Comparison of ENCODE assay signal across 13 cellular contexts in the genomic region with DNA sequence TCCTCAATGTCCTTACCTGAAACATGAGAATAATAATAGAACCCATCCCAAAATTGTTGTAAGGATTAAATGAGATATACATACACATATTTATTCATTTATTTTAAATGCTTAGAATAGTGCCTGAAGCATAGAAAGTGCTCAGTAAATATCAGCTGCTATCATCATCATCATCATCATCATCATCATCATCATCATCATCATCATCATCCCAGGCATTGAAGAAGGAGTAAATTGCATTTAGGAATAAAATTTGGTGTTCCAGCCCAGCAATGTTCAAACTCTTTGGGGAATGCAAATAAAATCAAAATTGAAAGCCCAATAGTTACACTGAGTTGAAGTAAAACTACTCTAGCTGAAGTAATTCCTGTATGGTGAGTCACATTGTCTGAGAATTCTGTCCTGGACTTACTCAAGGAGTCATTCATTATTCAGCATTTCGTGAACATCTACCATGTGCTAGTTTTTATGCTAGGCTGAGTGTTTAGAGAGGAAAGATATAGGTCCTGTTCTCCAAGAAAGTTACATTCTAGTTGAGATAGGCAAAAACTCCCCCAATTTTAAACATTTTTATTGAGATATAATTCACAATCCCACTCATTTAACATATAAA.
DNase-seq lines count a peak whose midpoint lies in the region; ATAC-seq, FAIRE-seq and TF ChIP-seq lines count a peak whose summit lies in the region.
"Had no signal": no experiment of that assay in that cellular context is flagged by ENCODE, and none has a peak within 500 bp of the region (broad histone marks: within the 10 kb centered on the region; RNA-seq: fewer than 3 reads in every experiment).

No MANE protein-coding gene starts in this region.

- TF ChIP-seq CTCF in MCF 10A (IDR thresholded peaks at IDR 0.05; ENCODE audit: unreplicated experiment) = no peak
- no peak for TF ChIP-seq CTCF in breast epithelium (IDR thresholded peaks at IDR 0.05)
- no peak for TF ChIP-seq CTCF in fibroblast of villous mesenchyme (IDR thresholded peaks at IDR 0.05; ENCODE audit: insufficient read depth, low read depth, low read length)
- no peak for TF ChIP-seq CTCF in GM10266 (IDR thresholded peaks at IDR 0.05; ENCODE audit: control insufficient read depth, insufficient read depth, low read depth, missing control alignments)

- H3K36me3 ChIP-seq in breast epithelium = no peaks in the 10 kb centered on the region

- peak; percentile 58 for FAIRE-seq in urothelium cell line (lab: Jason Lieb, UNC)
- FAIRE-seq: A204.1 had no signal

- intact Hi-C loops in MCF 10A (cut with micrococcal nuclease) (no loop called here), breast epithelium (cut with DNase I; ENCODE audit: low total_unique reads) (no loop called here)

- no peak overlapping the region for H3K4me3 ChIP-seq in breast epithelium
- H3K4me3 ChIP-seq in fibroblast of villous mesenchyme (ENCODE audit: low read depth, low read length) = no peak overlapping the region

- peak; percentile 82 for ATAC-seq in SK-N-SH treated with all-trans-retinoic acid at 6 μM for 48 hours
- ATAC-seq: activated T-helper 17 cell treated with anti-CD3 and anti-CD28 coated beads, Interleukin-2, amount 50 U/mL, for 72 hours had no signal

- CTCF ChIA-PET in MCF 10A (lab: Yijun Ruan, JAX) = no interaction called here

- H3K9me3 Mint-ChIP-seq in MCF 10A (ENCODE audit: unreplicated experiment) = no peaks in the 10 kb centered on the region
- H3K9me3 Mint-ChIP-seq: activated T-helper 17 cell treated with anti-CD3 and anti-CD28 coated beads, Interleukin-2, amount 50 U/mL, for 72 hours had no signal

- H3K4me1 Mint-ChIP-seq in MCF 10A (ENCODE audit: insufficient read depth, unreplicated experiment) = peaks cover 21% of the 10 kb centered on the region
- H3K4me1 Mint-ChIP-seq: activated T-helper 17 cell treated with anti-CD3 and anti-CD28 coated beads, Interleukin-2, amount 50 U/mL, for 72 hours had no signal

- H3K27ac ChIP-seq in breast epithelium = no peak overlapping the region

- peak overlapping the region; percentile 36 for H3K4me3 Mint-ChIP-seq in MCF 10A (ENCODE audit: unreplicated experiment)
- H3K4me3 Mint-ChIP-seq: activated T-helper 17 cell treated with anti-CD3 and anti-CD28 coated beads, Interleukin-2, amount 50 U/mL, for 72 hours had no signal

- no peaks in the 10 kb centered on the region for H3K4me1 ChIP-seq in breast epithelium

- no peaks in the 10 kb centered on the region for H3K36me3 Mint-ChIP-seq in MCF 10A (ENCODE audit: insufficient read depth, unreplicated experiment)

- DNase-seq in MCF 10A (ENCODE audit: unreplicated experiment) (peak; percentile 64), breast epithelium (ENCODE audit: low spot score in 2 of 2) (no peak), fibroblast of villous mesenchyme (ENCODE audit: low read depth) (peak; percentile 82), urothelium cell line (ENCODE audit: low spot score) (peak; percentile 66), hypothalamus (lab: John Stamatoyannopoulos, UW) (no peak), NCI-H82 treated with DMSO at 0.1 percent for 48 hours (lab: John Stamatoyannopoulos, UW; ENCODE audit: unreplicated experiment) (no peak), GM10266 (ENCODE audit: extremely low spot score) (no peak)
- DNase-seq: activated CD4-positive, alpha-beta T cell treated with anti-CD3 and anti-CD28 coated beads for 4 hours; GDM1; GOT3 had no signal

- no peaks in the 10 kb centered on the region for H3K27me3 Mint-ChIP-seq in MCF 10A (ENCODE audit: insufficient read depth, unreplicated experiment)

- POLR2A ChIA-PET in MCF 10A (lab: Yijun Ruan, JAX) = interaction anchor here (1.3 to 1.5 kb wide), 3 partner anchors 12 to 15 kb away, joined by 3 to 4 read pairs (median 3); no protein-coding TSS in a partner anchor

- H3K27me3 ChIP-seq in breast epithelium = no peaks in the 10 kb centered on the region

- H3K9me3 ChIP-seq in breast epithelium = no peaks in the 10 kb centered on the region

- BruUV-seq in MCF 10A (replicated peaks; lab: Mats Ljungman, UMichigan) = no TSS peak

- no peak for TF ChIP-seq POLR2A in breast epithelium (IDR thresholded peaks at IDR 0.05)

- H3K27ac Mint-ChIP-seq in MCF 10A (ENCODE audit: low read depth, unreplicated experiment) = peak overlapping the region; percentile 77
- H3K27ac Mint-ChIP-seq: activated T-helper 17 cell treated with anti-CD3 and anti-CD28 coated beads, Interleukin-2, amount 50 U/mL, for 72 hours had no signal

TF ChIP-seq in SK-N-SH treated with all-trans-retinoic acid at 6 μM for 48 hours, 23 proteins besides CTCF, POLR2A, EP300 and RAD21:
- TF ChIP-seq ISL1 (CRISPR knock-in tag; IDR thresholded peaks at IDR 0.05) = peak; percentile 34; the same call in 1 of the 2 replicates
- TF ChIP-seq ZFP30 (CRISPR knock-in tag; IDR thresholded peaks at IDR 0.05) = no peak
- no peak for TF ChIP-seq ZC3H10 (CRISPR knock-in tag; IDR thresholded peaks at IDR 0.05)
- no peak for TF ChIP-seq ARNTL (CRISPR knock-in tag; IDR thresholded peaks at IDR 0.05; ENCODE audit: borderline replicate concordance, low read depth)

Comparison
In these comparisons a context has a peak if more than half of its experiments do, and no peak if none do; other contexts are left out.
1. DNase-seq: peak in MCF 10A (single experiment), fibroblast of villous mesenchyme (single experiment) and urothelium cell line (single experiment); none in breast epithelium (0 of 2), hypothalamus (0 of 51), NCI-H82 treated with DMSO at 0.1 percent for 48 hours (single experiment) and GM10266 (single experiment).